ENCODE assay signal across 19 cellular contexts in genomic region chr20:4045741-4046140, GRCh38. TPM values are rescaled to one million over a fixed set of nuclear protein-coding genes. Genes with fewer than 3 reads are reported as not detected.
A peak's percentile ranks its signal among the peaks of the same experiment; 100 is the strongest.
DNase-seq lines count a peak whose midpoint lies in the region; ATAC-seq, FAIRE-seq and TF ChIP-seq lines count a peak whose summit lies in the region.
"Had no signal": no experiment of that assay in that cellular context is flagged by ENCODE, and none has a peak within 500 bp of the region (broad histone marks: within the 10 kb centered on the region; RNA-seq: fewer than 3 reads in every experiment).

No MANE protein-coding gene starts in this region.

- no peak for TF ChIP-seq CTCF in right atrium auricular region (IDR thresholded peaks at IDR 0.05)
- no peak for TF ChIP-seq CTCF in SK-N-SH (IDR thresholded peaks at IDR 0.05)
- no peak for TF ChIP-seq CTCF in fibroblast of mammary gland (conservative IDR thresholded peaks at IDR 0.05; ENCODE audit: control insufficient read depth, insufficient read depth, low read depth, low read length)
- no peak for TF ChIP-seq CTCF in GM13977 (IDR thresholded peaks at IDR 0.05; ENCODE audit: extremely low read depth, insufficient read depth, missing control alignments)
- no peak for TF ChIP-seq CTCF in pancreas (IDR thresholded peaks at IDR 0.05)

- H3K27me3 ChIP-seq in right atrium auricular region, result no peaks in the 10 kb centered on the region
- no peaks in the 10 kb centered on the region for H3K27me3 ChIP-seq in SK-N-SH (ENCODE audit: insufficient read depth)
- H3K27me3 ChIP-seq in pancreas, result no peaks in the 10 kb centered on the region
- H3K27me3 ChIP-seq: esophagus muscularis mucosa had no signal

- TF ChIP-seq RAD21 in SK-N-SH (IDR thresholded peaks at IDR 0.05; ENCODE audit: low read length), result no peak

- CTCF ChIA-PET in SK-N-SH (lab: Yijun Ruan, JAX), result interaction anchor here (1.6 kb wide), 1 partner anchor 21 kb away, joined by 4 read pairs; no protein-coding TSS in a partner anchor

- DNase-seq in right atrium auricular region (ENCODE audit: low spot score) (peak; percentile 16), Right ventricle myocardium inferior (ENCODE audit: missing footprints) (no peak), SK-N-SH (no peak), fibroblast of mammary gland (ENCODE audit: low read depth) (peak; percentile 79), ureter (ENCODE audit: low spot score) (peak; percentile 28), globus pallidus (ENCODE audit: low spot score) (no peak), GM13977 (ENCODE audit: low spot score) (no peak), pancreas (no peak)
- DNase-seq: activated CD4-positive, alpha-beta T cell treated with anti-CD3 and anti-CD28 coated beads for 4 hours; activated T-cell treated with anti-CD3 and anti-CD28 coated beads, Interleukin-2, amount 50 U/mL, for 4 hours; H9; NCI-H146; NCI-H526 treated with DMSO at 0.1 percent for 48 hours; occipital lobe; spleen; stimulated activated naive CD8-positive, alpha-beta T cell treated with anti-CD3 and anti-CD28 coated beads, Interleukin-15, amount 100 ng/mL, for 72 hours had no signal

- no peak overlapping the region for H3K9ac ChIP-seq in SK-N-SH
- H3K9ac ChIP-seq: KMS-11 had no signal

- no peak for FAIRE-seq in pancreas (lab: Jason Lieb, UNC)
- FAIRE-seq: colon had no signal

- H3K79me2 ChIP-seq in SK-N-SH (ENCODE audit: insufficient read depth), result no peaks in the 10 kb centered on the region

- no peak overlapping the region for H3K4me3 ChIP-seq in right atrium auricular region
- H3K4me3 ChIP-seq in SK-N-SH (ENCODE audit: low read depth in 2 of 2, low read length in 1 of 2), result no peak overlapping the region
- no peak overlapping the region for H3K4me3 ChIP-seq in fibroblast of mammary gland (ENCODE audit: control insufficient read depth, low read depth, low read length)
- H3K4me3 ChIP-seq in pancreas, result no peak overlapping the region
- H3K4me3 ChIP-seq: esophagus muscularis mucosa, spleen had no signal

- 0 out of 2 replicates have a peak overlapping the region, but pooled peaks have one; percentile 20 for H2AFZ ChIP-seq in SK-N-SH (ENCODE audit: low read depth)

- no peaks in the 10 kb centered on the region for H4K20me1 ChIP-seq in SK-N-SH (ENCODE audit: insufficient read depth)

- no peaks in the 10 kb centered on the region for H3K9me3 ChIP-seq in right atrium auricular region
- H3K9me3 ChIP-seq in SK-N-SH, result no peaks in the 10 kb centered on the region
- H3K9me3 ChIP-seq in pancreas, result no peaks in the 10 kb centered on the region
- H3K9me3 ChIP-seq: esophagus muscularis mucosa, spleen had no signal

- in situ Hi-C loops in GM13977 (cut with MboI; ENCODE audit: low pct_unique_long_range_greater_than_20kb, low sequenced_read_pairs, unreplicated experiment), result no loop called here

- H3K36me3 ChIP-seq in right atrium auricular region (no peaks in the 10 kb centered on the region), SK-N-SH (replicated peaks in 1 of 2; ENCODE audit: control insufficient read depth in 1 of 2, insufficient read depth in 2 of 2, low read length in 1 of 2) (no peaks in the 10 kb centered on the region), pancreas (no peaks in the 10 kb centered on the region)
- H3K36me3 ChIP-seq: esophagus muscularis mucosa, spleen had no signal

- H3K27ac ChIP-seq in right atrium auricular region, result no peak overlapping the region
- no peak overlapping the region for H3K27ac ChIP-seq in SK-N-SH (ENCODE audit: low read depth in 2 of 2, low read length in 1 of 2)
- no peak overlapping the region for H3K27ac ChIP-seq in pancreas
- H3K27ac ChIP-seq: esophagus muscularis mucosa, KMS-11, spleen had no signal

- H3K4me2 ChIP-seq in SK-N-SH, result peak overlapping the region; percentile 8; the same call in 1 of the 2 replicates
- H3K4me2 ChIP-seq: KMS-11 had no signal

- POLR2A ChIA-PET in SK-N-SH (lab: Yijun Ruan, JAX), result no interaction called here

- H3K9me2 ChIP-seq in SK-N-SH, result no peaks in the 10 kb centered on the region

- 63% methylated on average over 4 of the region's 5 CpGs for whole genome bisulfite sequencing in SK-N-SH (ENCODE audit: low lambda C conversion rate)
- 75 to 78% methylated on average over 5 of the region's 5 CpGs for WGBS in pancreas, 2 donors

- intact Hi-C loops in Right ventricle myocardium inferior (cut with DNase I) (no loop called here), pancreas (cut with DNase I) (no loop called here)

- no peaks in the 10 kb centered on the region for H3F3A ChIP-seq in SK-N-SH (replicated peaks; ENCODE audit: insufficient read depth)

- H3K4me1 ChIP-seq in right atrium auricular region (no peaks in the 10 kb centered on the region), SK-N-SH (ENCODE audit: control insufficient read depth in 1 of 2, insufficient read depth in 2 of 2, low read depth in 1 of 2, low read length in 1 of 2) (peaks cover 0 to 16% of the 10 kb centered on the region in 2 experiments; a peak in 1 of 4 replicates), pancreas (peaks cover under 1 to 12% (median 10%) of the 10 kb centered on the region in 3 donors)

- ATAC-seq in Right ventricle myocardium inferior (no peak), pancreas (no peak)
- ATAC-seq: activated T-cell treated with anti-CD3 and anti-CD28 coated beads, Interleukin-2, amount 50 U/mL, for 4 hours; stimulated activated naive CD8-positive, alpha-beta T cell treated with anti-CD3 and anti-CD28 coated beads, Interleukin-15, amount 100 ng/mL, for 72 hours had no signal

- TF ChIP-seq EP300 in SK-N-SH (IDR thresholded peaks at IDR 0.05; ENCODE audit: borderline replicate concordance in 1 of 2, low read depth in 1 of 2, low read length in 1 of 2), result no peak

TF ChIP-seq in SK-N-SH, 30 proteins besides CTCF, POLR2A, EP300 and RAD21:
- TF ChIP-seq, protein P1, sequence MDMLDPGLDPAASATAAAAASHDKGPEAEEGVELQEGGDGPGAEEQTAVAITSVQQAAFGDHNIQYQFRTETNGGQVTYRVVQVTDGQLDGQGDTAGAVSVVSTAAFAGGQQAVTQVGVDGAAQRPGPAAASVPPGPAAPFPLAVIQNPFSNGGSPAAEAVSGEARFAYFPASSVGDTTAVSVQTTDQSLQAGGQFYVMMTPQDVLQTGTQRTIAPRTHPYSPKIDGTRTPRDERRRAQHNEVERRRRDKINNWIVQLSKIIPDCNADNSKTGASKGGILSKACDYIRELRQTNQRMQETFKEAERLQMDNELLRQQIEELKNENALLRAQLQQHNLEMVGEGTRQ (IDR thresholded peaks at IDR 0.05; ENCODE audit: borderline replicate concordance, low read depth, low read length), result no peak
- TF ChIP-seq NFIC (IDR thresholded peaks at IDR 0.05; ENCODE audit: borderline replicate concordance) (no peak), RCOR1 (IDR thresholded peaks at IDR 0.05; ENCODE audit: low read length) (no peak), GABPA (IDR thresholded peaks at IDR 0.05; ENCODE audit: low read depth) (0 out of 2 replicates have a peak, but pooled peaks have one; percentile 27), TEAD4 (IDR thresholded peaks at IDR 0.05; ENCODE audit: borderline replicate concordance, insufficient read depth) (no peak)
- TF ChIP-seq, protein P2, sequence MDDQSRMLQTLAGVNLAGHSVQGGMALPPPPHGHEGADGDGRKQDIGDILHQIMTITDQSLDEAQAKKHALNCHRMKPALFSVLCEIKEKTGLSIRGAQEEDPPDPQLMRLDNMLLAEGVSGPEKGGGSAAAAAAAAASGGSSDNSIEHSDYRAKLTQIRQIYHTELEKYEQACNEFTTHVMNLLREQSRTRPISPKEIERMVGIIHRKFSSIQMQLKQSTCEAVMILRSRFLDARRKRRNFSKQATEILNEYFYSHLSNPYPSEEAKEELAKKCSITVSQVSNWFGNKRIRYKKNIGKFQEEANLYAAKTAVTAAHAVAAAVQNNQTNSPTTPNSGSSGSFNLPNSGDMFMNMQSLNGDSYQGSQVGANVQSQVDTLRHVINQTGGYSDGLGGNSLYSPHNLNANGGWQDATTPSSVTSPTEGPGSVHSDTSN (IDR thresholded peaks at IDR 0.05), result peak; percentile 79

RNA-seq across cellular contexts. Expression of gene RNF24, which starts 30.4 kb away (rescaled TPM):
- 10 to 100 TPM in 1 of 2 donors, 1 to 10 TPM in 1; 6.5 to 14.9 TPM for total RNA-seq in right atrium auricular region
- total RNA-seq in Right ventricle myocardium inferior, result 7.4 TPM
- 6.9 and 7.9 TPM in 2 replicates for polyA plus RNA-seq in SK-N-SH (2012; rRNA removed)
- polyA plus RNA-seq in SK-N-SH (2012; cell fraction: cytosol; rRNA removed), result 7.3 and 8.1 TPM in 2 replicates
- polyA plus RNA-seq in SK-N-SH (2012; cell fraction: nucleus; rRNA removed), result 9.7 and 9.9 TPM in 2 replicates
- total RNA-seq in ureter, result 15.9 TPM
- total RNA-seq in pancreas, result 10 to 100 TPM in 2 of 6 donors, 1 to 10 TPM in 4; 2.7 to 13.6 (median 5.7) TPM
- 1 to 10 TPM; 1.6 to 2.4 TPM for polyA plus RNA-seq in pancreas

Comparison
In these comparisons a context has a peak if more than half of its experiments do, and no peak if none do; other contexts are left out.
1. DNase-seq: peak in right atrium auricular region (single experiment), fibroblast of mammary gland (single experiment) and ureter (single experiment); none in Right ventricle myocardium inferior (single experiment), SK-N-SH (single experiment), globus pallidus (single experiment), GM13977 (single experiment) and pancreas (0 of 6).